In the genomic region with DNA sequence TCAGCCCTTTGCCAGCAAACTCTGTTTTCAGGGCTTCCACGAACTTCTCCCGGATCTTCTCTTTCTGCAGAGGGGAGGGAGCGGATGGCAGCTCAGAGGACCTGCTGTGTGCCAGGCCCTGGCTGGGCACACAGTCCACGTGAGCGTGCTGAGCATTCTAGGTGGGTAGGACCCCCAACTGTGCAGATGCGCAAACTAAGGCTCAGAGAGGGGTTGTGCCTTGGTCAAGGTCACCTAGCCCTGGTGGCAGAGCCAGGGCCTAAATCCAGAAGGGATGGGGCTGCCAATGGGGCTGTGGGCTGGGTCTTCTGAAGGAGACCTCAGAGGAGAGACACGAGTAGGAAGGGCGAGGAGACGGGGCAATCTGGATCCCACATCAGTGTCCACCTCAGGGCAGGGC, we compare ENCODE assay signal across 16 cellular contexts. TPM values are rescaled to one million over a fixed set of nuclear protein-coding genes. Genes with fewer than 3 reads are reported as not detected.
DNase-seq lines count a peak whose midpoint lies in the region; ATAC-seq and TF ChIP-seq lines count a peak whose summit lies in the region.
"Had no signal": no experiment of that assay in that cellular context is flagged by ENCODE, and none has a peak within 500 bp of the region (broad histone marks: within the 10 kb centered on the region; RNA-seq: fewer than 3 reads in every experiment).

No MANE protein-coding gene starts in this region.

- no peak for TF ChIP-seq CTCF in neural progenitor cell (IDR thresholded peaks at IDR 0.05)

- ATAC-seq in Right ventricle myocardium inferior (no peak), right cardiac atrium (no peak), GM19463 (IDR thresholded peaks at IDR 0.05; ENCODE audit: unreplicated experiment) (no peak)
- ATAC-seq: CD8-positive, alpha-beta T cell had no signal

- H3K27ac Mint-ChIP-seq in dendritic cell treated with granulocyte-macrophage colony-stimulating factor and Interleukin-4, amounts not matched to agents 40 ng/mL and 50 ng/mL, for 4 days = peak overlapping the region; percentile 16
- peak overlapping the region; percentile 29 for H3K27ac Mint-ChIP-seq in neural progenitor cell
- no peak overlapping the region for H3K27ac Mint-ChIP-seq in activated T-helper 1 cell treated with anti-CD3 and anti-CD28 coated beads, Interleukin-12 subunit alpha, Interleukin-12 subunit beta, Interleukin-2, Interleukin-4 antibody, amounts not matched to agents 30 ng/mL and 10 ng/mL and 1 ng/mL, durations not matched to agents 14 hours and 24 hours and 36 hours
- H3K27ac Mint-ChIP-seq: CD8-positive, alpha-beta T cell had no signal

- DNase-seq in Right ventricle myocardium inferior (ENCODE audit: missing footprints) (peak; percentile 45), right cardiac atrium (no peak), NT2/D1 (ENCODE audit: low read depth, low spot score) (no peak), neural progenitor cell (ENCODE audit: low spot score) (no peak), HuH-7 (ENCODE audit: low spot score) (no peak)
- DNase-seq in activated T-helper 1 cell treated with anti-CD3 and anti-CD28 coated beads, Interleukin-12 subunit alpha, Interleukin-12 subunit beta, Interleukin-2, Interleukin-4 antibody, amounts not matched to agents 30 ng/mL and 10 ng/mL and 1 ng/mL, durations not matched to agents 14 hours and 24 hours and 36 hours (ENCODE audit: low spot score) = no peak
- DNase-seq: 8988T; Calu3; CD8-positive, alpha-beta T cell; DMS79 treated with DMSO at 0.1 percent for 48 hours; GF-D8; HCEC 1CT had no signal

- H3K4me3 ChIP-seq in right cardiac atrium (ENCODE audit: low read length) (no peak overlapping the region), NT2/D1 (ENCODE audit: insufficient read length, low read depth) (no peak overlapping the region), neural progenitor cell (no peak overlapping the region)
- H3K4me3 ChIP-seq: BLaER1 treated with 17β-estradiol and CSF1 and Interleukin-3, amounts not matched to agents 10 nM and 100 nM had no signal

- H3F3A ChIP-seq in neural progenitor cell (ENCODE audit: low read depth) = no peaks in the 10 kb centered on the region

- H3K9me3 Mint-ChIP-seq in dendritic cell treated with granulocyte-macrophage colony-stimulating factor and Interleukin-4, amounts not matched to agents 40 ng/mL and 50 ng/mL, for 4 days = no peaks in the 10 kb centered on the region
- no peaks in the 10 kb centered on the region for H3K9me3 Mint-ChIP-seq in neural progenitor cell
- H3K9me3 Mint-ChIP-seq in activated T-helper 1 cell treated with anti-CD3 and anti-CD28 coated beads, Interleukin-12 subunit alpha, Interleukin-12 subunit beta, Interleukin-2, Interleukin-4 antibody, amounts not matched to agents 30 ng/mL and 10 ng/mL and 1 ng/mL, durations not matched to agents 14 hours and 24 hours and 36 hours = no peaks in the 10 kb centered on the region
- H3K9me3 Mint-ChIP-seq: CD8-positive, alpha-beta T cell had no signal

- no peaks in the 10 kb centered on the region for H3K27me3 ChIP-seq in right cardiac atrium (ENCODE audit: control insufficient read depth, insufficient read depth)
- H3K27me3 ChIP-seq in NT2/D1 (ENCODE audit: insufficient read depth, insufficient read length) = no peaks in the 10 kb centered on the region
- no peaks in the 10 kb centered on the region for H3K27me3 ChIP-seq in neural progenitor cell
- H3K27me3 ChIP-seq: BLaER1 treated with 17β-estradiol and CSF1 and Interleukin-3, amounts not matched to agents 10 nM and 100 nM had no signal

- H3K36me3 ChIP-seq in NT2/D1 (ENCODE audit: insufficient read depth, insufficient read length, low read length) = peaks cover 38% of the 10 kb centered on the region
- no peaks in the 10 kb centered on the region for H3K36me3 ChIP-seq in neural progenitor cell

- H3K4me2 ChIP-seq in neural progenitor cell = no peak overlapping the region
- H3K4me2 ChIP-seq: BLaER1 treated with 17β-estradiol and CSF1 and Interleukin-3, amounts not matched to agents 10 nM and 100 nM had no signal

- peaks cover 78% of the 10 kb centered on the region for H3K36me3 Mint-ChIP-seq in dendritic cell treated with granulocyte-macrophage colony-stimulating factor and Interleukin-4, amounts not matched to agents 40 ng/mL and 50 ng/mL, for 4 days (ENCODE audit: low read depth)
- no peaks in the 10 kb centered on the region for H3K36me3 Mint-ChIP-seq in neural progenitor cell
- H3K36me3 Mint-ChIP-seq in activated T-helper 1 cell treated with anti-CD3 and anti-CD28 coated beads, Interleukin-12 subunit alpha, Interleukin-12 subunit beta, Interleukin-2, Interleukin-4 antibody, amounts not matched to agents 30 ng/mL and 10 ng/mL and 1 ng/mL, durations not matched to agents 14 hours and 24 hours and 36 hours (ENCODE audit: low read depth) = peaks cover 8% of the 10 kb centered on the region

- H2AFZ ChIP-seq in neural progenitor cell (replicated peaks) = no peak overlapping the region

- H3K9ac ChIP-seq in NT2/D1 (ENCODE audit: insufficient read length, low read depth) (peak overlapping the region; percentile 21), neural progenitor cell (no peak overlapping the region)

- H4K20me1 ChIP-seq in neural progenitor cell (ENCODE audit: low read depth) = no peaks in the 10 kb centered on the region

- peaks cover 17% of the 10 kb centered on the region for H3K4me1 Mint-ChIP-seq in dendritic cell treated with granulocyte-macrophage colony-stimulating factor and Interleukin-4, amounts not matched to agents 40 ng/mL and 50 ng/mL, for 4 days (ENCODE audit: low read depth)
- peaks cover 10% of the 10 kb centered on the region for H3K4me1 Mint-ChIP-seq in neural progenitor cell
- no peaks in the 10 kb centered on the region for H3K4me1 Mint-ChIP-seq in activated T-helper 1 cell treated with anti-CD3 and anti-CD28 coated beads, Interleukin-12 subunit alpha, Interleukin-12 subunit beta, Interleukin-2, Interleukin-4 antibody, amounts not matched to agents 30 ng/mL and 10 ng/mL and 1 ng/mL, durations not matched to agents 14 hours and 24 hours and 36 hours (ENCODE audit: low read depth)

- intact Hi-C loops in Right ventricle myocardium inferior (cut with DNase I) = no loop called here
- intact Hi-C loops in right cardiac atrium (cut with DNase I) = no loop called here
- intact Hi-C loops in dendritic cell treated with granulocyte-macrophage colony-stimulating factor and Interleukin-4, amounts not matched to agents 40 ng/mL and 50 ng/mL, for 4 days (cut with micrococcal nuclease) = no loop called here
- intact Hi-C loops in activated T-helper 1 cell treated with anti-CD3 and anti-CD28 coated beads, Interleukin-12 subunit alpha, Interleukin-12 subunit beta, Interleukin-2, Interleukin-4 antibody, amounts not matched to agents 30 ng/mL and 10 ng/mL and 1 ng/mL, durations not matched to agents 14 hours and 24 hours and 36 hours (cut with micrococcal nuclease) = no loop called here

- H3K9me3 ChIP-seq in right cardiac atrium (ENCODE audit: control insufficient read depth, low read length) (no peaks in the 10 kb centered on the region), NT2/D1 (ENCODE audit: insufficient read depth, low read length) (no peaks in the 10 kb centered on the region), neural progenitor cell (ENCODE audit: low read depth) (no peaks in the 10 kb centered on the region)
- H3K9me3 ChIP-seq: BLaER1 treated with 17β-estradiol and CSF1 and Interleukin-3, amounts not matched to agents 10 nM and 100 nM had no signal

- H3K27me3 Mint-ChIP-seq in dendritic cell treated with granulocyte-macrophage colony-stimulating factor and Interleukin-4, amounts not matched to agents 40 ng/mL and 50 ng/mL, for 4 days = no peaks in the 10 kb centered on the region
- peaks cover 5% of the 10 kb centered on the region for H3K27me3 Mint-ChIP-seq in neural progenitor cell (ENCODE audit: insufficient read depth, low read depth)
- no peaks in the 10 kb centered on the region for H3K27me3 Mint-ChIP-seq in activated T-helper 1 cell treated with anti-CD3 and anti-CD28 coated beads, Interleukin-12 subunit alpha, Interleukin-12 subunit beta, Interleukin-2, Interleukin-4 antibody, amounts not matched to agents 30 ng/mL and 10 ng/mL and 1 ng/mL, durations not matched to agents 14 hours and 24 hours and 36 hours (ENCODE audit: insufficient read depth)

- peaks cover 5% of the 10 kb centered on the region for H3K4me1 ChIP-seq in right cardiac atrium (ENCODE audit: control insufficient read depth, insufficient read depth, low read length)
- peaks cover 11% of the 10 kb centered on the region for H3K4me1 ChIP-seq in NT2/D1 (ENCODE audit: insufficient read depth, insufficient read length)
- no peaks in the 10 kb centered on the region for H3K4me1 ChIP-seq in neural progenitor cell

- no peak overlapping the region for H3K4me3 Mint-ChIP-seq in dendritic cell treated with granulocyte-macrophage colony-stimulating factor and Interleukin-4, amounts not matched to agents 40 ng/mL and 50 ng/mL, for 4 days
- H3K4me3 Mint-ChIP-seq in neural progenitor cell = peak overlapping the region; percentile 24
- H3K4me3 Mint-ChIP-seq in activated T-helper 1 cell treated with anti-CD3 and anti-CD28 coated beads, Interleukin-12 subunit alpha, Interleukin-12 subunit beta, Interleukin-2, Interleukin-4 antibody, amounts not matched to agents 30 ng/mL and 10 ng/mL and 1 ng/mL, durations not matched to agents 14 hours and 24 hours and 36 hours = no peak overlapping the region
- H3K4me3 Mint-ChIP-seq: CD8-positive, alpha-beta T cell had no signal

- H3K79me2 ChIP-seq in neural progenitor cell (ENCODE audit: low read depth) = no peaks in the 10 kb centered on the region

- 89% methylated on average over 9 of the region's 9 CpGs for WGBS in right cardiac atrium

- H3K27ac ChIP-seq in right cardiac atrium (ENCODE audit: low read length) (no peak overlapping the region), neural progenitor cell (no peak overlapping the region)
- H3K27ac ChIP-seq: BLaER1 treated with 17β-estradiol and CSF1 and Interleukin-3, amounts not matched to agents 10 nM and 100 nM had no signal

RNA-seq across cellular contexts. Expression of gene PMM1, which starts 10.8 kb away (rescaled TPM):
- total RNA-seq in Right ventricle myocardium inferior (16.2 TPM), right cardiac atrium (10 to 100 TPM; 12.6 to 21.4 (median 18.3) TPM), neural progenitor cell (ENCODE audit: low replicate concordance) (9.3 and 13.5 TPM in 2 replicates)
- 19.1 TPM for polyA plus RNA-seq in right cardiac atrium
- total RNA-seq in activated T-helper 1 cell treated with anti-CD3 and anti-CD28 coated beads, Interleukin-12 subunit alpha, Interleukin-12 subunit beta, Interleukin-2, Interleukin-4 antibody, amounts not matched to agents 30 ng/mL and 10 ng/mL and 1 ng/mL, durations not matched to agents 14 hours and 24 hours and 36 hours = 21.4 and 22.6 TPM in 2 replicates

RNA-seq across cellular contexts. Expression of gene CSDC2, which starts 18.0 kb away (rescaled TPM):
- total RNA-seq in Right ventricle myocardium inferior (265 TPM), right cardiac atrium (100 to 1,000 TPM; 274 to 342 (median 287) TPM), neural progenitor cell (ENCODE audit: low replicate concordance) (1.3 TPM in 1 of 2 replicates, not detected in the other)
- 309 TPM for polyA plus RNA-seq in right cardiac atrium
- not detected in 2 replicates for total RNA-seq in activated T-helper 1 cell treated with anti-CD3 and anti-CD28 coated beads, Interleukin-12 subunit alpha, Interleukin-12 subunit beta, Interleukin-2, Interleukin-4 antibody, amounts not matched to agents 30 ng/mL and 10 ng/mL and 1 ng/mL, durations not matched to agents 14 hours and 24 hours and 36 hours
- total RNA-seq: Calu3; CD8-positive, alpha-beta T cell; HT-29 had no signal

RNA-seq across cellular contexts. Expression of gene POLR3H, which starts 34.5 kb away (rescaled TPM):
- total RNA-seq in Right ventricle myocardium inferior (20.1 TPM), right cardiac atrium (10 to 100 TPM; 21.0 to 26.7 (median 25.3) TPM), neural progenitor cell (ENCODE audit: low replicate concordance) (15.2 and 18.7 TPM in 2 replicates)
- polyA plus RNA-seq in right cardiac atrium = 24.6 TPM
- 51.8 and 52.0 TPM in 2 replicates for total RNA-seq in activated T-helper 1 cell treated with anti-CD3 and anti-CD28 coated beads, Interleukin-12 subunit alpha, Interleukin-12 subunit beta, Interleukin-2, Interleukin-4 antibody, amounts not matched to agents 30 ng/mL and 10 ng/mL and 1 ng/mL, durations not matched to agents 14 hours and 24 hours and 36 hours

RNA-seq across cellular contexts. Expression of gene DESI1, which starts 42.0 kb away (rescaled TPM):
- 41.6 TPM for total RNA-seq in Right ventricle myocardium inferior
- 10 to 100 TPM; 56.5 to 90.7 (median 74.8) TPM for total RNA-seq in right cardiac atrium
- polyA plus RNA-seq in right cardiac atrium = 86.4 TPM
- 22.7 and 25.0 TPM in 2 replicates for total RNA-seq in neural progenitor cell (ENCODE audit: low replicate concordance)
- 84.8 and 86.4 TPM in 2 replicates for total RNA-seq in activated T-helper 1 cell treated with anti-CD3 and anti-CD28 coated beads, Interleukin-12 subunit alpha, Interleukin-12 subunit beta, Interleukin-2, Interleukin-4 antibody, amounts not matched to agents 30 ng/mL and 10 ng/mL and 1 ng/mL, durations not matched to agents 14 hours and 24 hours and 36 hours

RNA-seq across cellular contexts. Expression of gene XRCC6, which starts 42.3 kb away (rescaled TPM):
- total RNA-seq in Right ventricle myocardium inferior (172 TPM), right cardiac atrium (100 to 1,000 TPM; 160 to 183 (median 173) TPM), neural progenitor cell (ENCODE audit: low replicate concordance) (526 and 546 TPM in 2 replicates)
- 144 TPM for polyA plus RNA-seq in right cardiac atrium
- 367 and 368 TPM in 2 replicates for total RNA-seq in activated T-helper 1 cell treated with anti-CD3 and anti-CD28 coated beads, Interleukin-12 subunit alpha, Interleukin-12 subunit beta, Interleukin-2, Interleukin-4 antibody, amounts not matched to agents 30 ng/mL and 10 ng/mL and 1 ng/mL, durations not matched to agents 14 hours and 24 hours and 36 hours

Comparison
In these comparisons a context has a peak if more than half of its experiments do, and no peak if none do; other contexts are left out.
1. RNA of gene CSDC2, which starts 18.0 kb away (total RNA-seq): 274 to 342 TPM in right cardiac atrium and 265 TPM in Right ventricle myocardium inferior (single experiment); 1.3 TPM in neural progenitor cell and not detected in activated T-helper 1 cell treated with anti-CD3 and anti-CD28 coated beads, Interleukin-12 subunit alpha, Interleukin-12 subunit beta, Interleukin-2, Interleukin-4 antibody, amounts not matched to agents 30 ng/mL and 10 ng/mL and 1 ng/mL, durations not matched to agents 14 hours and 24 hours and 36 hours; every median in the first group is over 100 times any median in the second.